In genomic region chr1:162552684-162553252, GRCh38 we compare ENCODE assay signal across 1 cellular context.
A peak's percentile ranks its signal among the peaks of the same experiment; 100 is the strongest.
TF ChIP-seq lines count a peak whose summit lies in the region.

No MANE protein-coding gene starts in this region.

TF ChIP-seq in K562, 482 proteins besides CTCF, POLR2A, EP300 and RAD21 (continued from another document):
- no peak for TF ChIP-seq ZNF253 (CRISPR knock-in tag; conservative IDR thresholded peaks at IDR 0.05)
- no peak for TF ChIP-seq BDP1 (IDR thresholded peaks at IDR 0.05; ENCODE audit: insufficient read depth, insufficient read length)
- TF ChIP-seq RBM15 (IDR thresholded peaks at IDR 0.05; ENCODE audit: insufficient read depth, low read length) = no peak
- no peak for TF ChIP-seq HDAC2 (IDR thresholded peaks at IDR 0.05)
- TF ChIP-seq, protein P1, sequence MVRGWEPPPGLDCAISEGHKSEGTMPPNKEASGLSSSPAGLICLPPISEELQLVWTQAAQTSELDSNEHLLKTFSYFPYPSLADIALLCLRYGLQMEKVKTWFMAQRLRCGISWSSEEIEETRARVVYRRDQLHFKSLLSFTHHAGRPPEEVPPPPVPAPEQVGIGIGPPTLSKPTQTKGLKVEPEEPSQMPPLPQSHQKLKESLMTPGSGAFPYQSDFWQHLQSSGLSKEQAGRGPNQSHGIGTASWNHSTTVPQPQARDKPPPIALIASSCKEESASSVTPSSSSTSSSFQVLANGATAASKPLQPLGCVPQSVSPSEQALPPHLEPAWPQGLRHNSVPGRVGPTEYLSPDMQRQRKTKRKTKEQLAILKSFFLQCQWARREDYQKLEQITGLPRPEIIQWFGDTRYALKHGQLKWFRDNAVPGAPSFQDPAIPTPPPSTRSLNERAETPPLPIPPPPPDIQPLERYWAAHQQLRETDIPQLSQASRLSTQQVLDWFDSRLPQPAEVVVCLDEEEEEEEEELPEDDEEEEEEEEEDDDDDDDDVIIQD (CRISPR knock-in tag; IDR thresholded peaks at IDR 0.05) = no peak
- no peak for TF ChIP-seq SAFB (IDR thresholded peaks at IDR 0.05; ENCODE audit: borderline replicate concordance, low read depth, low read length)
- TF ChIP-seq, protein P2, sequence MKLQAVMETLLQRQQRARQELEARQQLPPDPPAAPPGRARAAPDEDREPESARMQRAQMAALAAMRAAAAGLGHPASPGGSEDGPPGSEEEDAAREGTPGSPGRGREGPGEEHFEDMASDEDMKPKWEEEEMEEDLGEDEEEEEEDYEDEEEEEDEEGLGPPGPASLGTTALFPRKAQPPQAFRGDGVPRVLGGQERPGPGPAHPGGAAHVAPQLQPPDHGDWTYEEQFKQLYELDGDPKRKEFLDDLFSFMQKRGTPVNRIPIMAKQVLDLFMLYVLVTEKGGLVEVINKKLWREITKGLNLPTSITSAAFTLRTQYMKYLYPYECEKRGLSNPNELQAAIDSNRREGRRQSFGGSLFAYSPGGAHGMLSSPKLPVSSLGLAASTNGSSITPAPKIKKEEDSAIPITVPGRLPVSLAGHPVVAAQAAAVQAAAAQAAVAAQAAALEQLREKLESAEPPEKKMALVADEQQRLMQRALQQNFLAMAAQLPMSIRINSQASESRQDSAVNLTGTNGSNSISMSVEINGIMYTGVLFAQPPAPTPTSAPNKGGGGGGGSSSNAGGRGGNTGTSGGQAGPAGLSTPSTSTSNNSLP (IDR thresholded peaks at IDR 0.05; ENCODE audit: borderline replicate concordance, low read depth, low read length) = 0 out of 2 replicates have a peak, but pooled peaks have one; percentile 12
- TF ChIP-seq FOXA3 (CRISPR knock-in tag; conservative IDR thresholded peaks at IDR 0.05 in 1 of 2, IDR thresholded peaks at IDR 0.05 in 1 of 2) = no peak
- TF ChIP-seq KDM5B (IDR thresholded peaks at IDR 0.05; ENCODE audit: insufficient replicate concordance, low read depth, low read length) = no peak
- TF ChIP-seq HSF4 (CRISPR knock-in tag; IDR thresholded peaks at IDR 0.05; ENCODE audit: borderline replicate concordance) = no peak
- TF ChIP-seq CBX3 (IDR thresholded peaks at IDR 0.05; ENCODE audit: borderline replicate concordance in 1 of 2, low read length in 2 of 2) = 0 out of 3 replicates have a peak, but pooled peaks of 1 of the 2 experiments have one; percentile 5
- TF ChIP-seq MTA2 (IDR thresholded peaks at IDR 0.05; ENCODE audit: low read depth) = peak; percentile 19; the same call in 1 of the 2 replicates
- TF ChIP-seq ZFP91 (CRISPR knock-in tag; IDR thresholded peaks at IDR 0.05) = no peak
- peak; percentile 64 for TF ChIP-seq CBFA2T3 (IDR thresholded peaks at IDR 0.05)
- TF ChIP-seq PHTF2 (CRISPR knock-in tag; IDR thresholded peaks at IDR 0.05) = no peak
- no peak for TF ChIP-seq CBX5 (IDR thresholded peaks at IDR 0.05; ENCODE audit: borderline replicate concordance, low read depth)
- no peak for TF ChIP-seq SMAD3 (CRISPR knock-in tag; conservative IDR thresholded peaks at IDR 0.05)
- TF ChIP-seq ZNF212 (CRISPR knock-in tag; IDR thresholded peaks at IDR 0.05) = no peak
